ENCODE assay signal across 13 cellular contexts in the genomic region with DNA sequence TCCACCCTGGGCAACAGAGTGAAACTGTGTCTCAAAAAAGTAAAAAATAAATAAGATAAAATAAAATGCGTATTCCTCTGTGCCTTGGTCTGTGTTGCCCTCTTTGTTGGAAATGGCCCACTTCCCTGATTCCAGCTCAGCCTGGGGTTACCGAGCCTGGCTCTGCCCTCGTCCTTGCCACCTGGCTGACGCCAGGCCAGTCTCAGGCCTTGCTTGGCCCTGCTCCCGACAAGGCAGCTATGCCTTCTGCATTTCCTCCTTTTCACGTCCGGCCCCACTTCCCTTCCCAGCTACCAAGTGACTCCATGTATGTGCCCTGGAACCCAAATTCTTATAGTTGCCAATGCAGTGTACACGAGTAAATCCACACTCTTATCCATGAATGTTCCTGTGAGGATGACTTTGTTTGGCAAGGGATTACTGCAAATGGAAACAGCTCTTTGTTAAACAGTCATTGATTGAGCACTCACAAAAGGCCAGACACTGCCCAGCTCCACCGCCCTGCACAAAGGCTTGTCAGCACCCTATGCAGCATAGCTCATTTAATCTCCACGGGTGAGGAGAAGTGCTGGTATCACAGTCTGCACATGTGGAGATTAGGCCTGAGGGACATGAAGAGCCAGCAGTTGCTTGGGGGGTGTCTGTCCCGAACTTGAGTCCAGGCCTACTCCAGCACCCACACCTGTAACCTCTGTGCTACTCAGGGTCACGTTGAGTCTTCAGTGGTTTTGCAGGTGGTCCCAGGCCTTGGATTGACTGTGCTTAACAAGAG. TPM values are rescaled to one million over a fixed set of nuclear protein-coding genes. Genes with fewer than 3 reads are reported as not detected.
A peak's percentile ranks its signal among the peaks of the same experiment; 100 is the strongest.
DNase-seq lines count a peak whose midpoint lies in the region; ATAC-seq and TF ChIP-seq lines count a peak whose summit lies in the region.
"Had no signal": no experiment of that assay in that cellular context is flagged by ENCODE, and none has a peak within 500 bp of the region (broad histone marks: within the 10 kb centered on the region; RNA-seq: fewer than 3 reads in every experiment).

No MANE protein-coding gene starts in this region.

- no peaks in the 10 kb centered on the region for H3K36me3 ChIP-seq in BLaER1 treated with 17β-estradiol and CSF1 and Interleukin-3, amounts not matched to agents 10 nM and 100 nM
- H3K36me3 ChIP-seq: ascending aorta, gastrocnemius medialis had no signal

- H3K4me2 ChIP-seq in BLaER1 treated with 17β-estradiol and CSF1 and Interleukin-3, amounts not matched to agents 10 nM and 100 nM, result peak overlapping the region; percentile 75 to 97 (median 87)

- peak; percentile 35 to 45 for ATAC-seq in left cardiac atrium
- ATAC-seq in GM21723 (IDR thresholded peaks at IDR 0.05; ENCODE audit: unreplicated experiment), result no peak
- no peak for ATAC-seq in HG02973 (IDR thresholded peaks at IDR 0.05; ENCODE audit: unreplicated experiment)

- H3K4me1 Mint-ChIP-seq in osteocyte (ENCODE audit: unreplicated experiment), result peaks cover 39% of the 10 kb centered on the region

- H3K36me3 Mint-ChIP-seq in osteocyte (ENCODE audit: unreplicated experiment), result no peaks in the 10 kb centered on the region
- H3K36me3 Mint-ChIP-seq: IgD-negative memory B cell had no signal

- DNase-seq in NCI-H774 (lab: John Stamatoyannopoulos, UW) (peak; percentile 48), left cardiac atrium (no peak), osteocyte (ENCODE audit: extremely low spot score, unreplicated experiment) (no peak), GM10248 (ENCODE audit: extremely low spot score) (no peak), HuH-7.5 (ENCODE audit: low spot score) (no peak)
- DNase-seq: gastrocnemius medialis had no signal

- H3K27ac Mint-ChIP-seq in osteocyte (ENCODE audit: unreplicated experiment), result peak overlapping the region; percentile 84

- no peaks in the 10 kb centered on the region for H3K27me3 ChIP-seq in BLaER1 treated with 17β-estradiol and CSF1 and Interleukin-3, amounts not matched to agents 10 nM and 100 nM
- H3K27me3 ChIP-seq: ascending aorta, gastrocnemius medialis had no signal

- H3K4me3 ChIP-seq in BLaER1 treated with 17β-estradiol and CSF1 and Interleukin-3, amounts not matched to agents 10 nM and 100 nM, result no peak overlapping the region; a peak in 1 of 20 replicates

- H3K9ac ChIP-seq in BLaER1 treated with 17β-estradiol and CSF1 and Interleukin-3, amounts not matched to agents 10 nM and 100 nM, result 0 out of 22 replicates have a peak overlapping the region, but pooled peaks of 2 of the 11 experiments have one; percentile 48 to 54

- intact Hi-C loops in left cardiac atrium (cut with DNase I), result no loop called here

- no peak overlapping the region for H3K4me3 Mint-ChIP-seq in osteocyte (ENCODE audit: unreplicated experiment)

- no peaks in the 10 kb centered on the region for H3K9me3 Mint-ChIP-seq in osteocyte (ENCODE audit: unreplicated experiment)
- H3K9me3 Mint-ChIP-seq: IgD-negative memory B cell had no signal

- H3K27ac ChIP-seq in BLaER1 treated with 17β-estradiol and CSF1 and Interleukin-3, amounts not matched to agents 10 nM and 100 nM, result peak overlapping the region in 1 of 11 experiments; percentile 60; a peak in 1 of 22 replicates

- peaks cover 15 to 24% (median 19%) of the 10 kb centered on the region in 10 experiments for H3K4me1 ChIP-seq in BLaER1 treated with 17β-estradiol and CSF1 and Interleukin-3, amounts not matched to agents 10 nM and 100 nM

- no peaks in the 10 kb centered on the region for H3K9me3 ChIP-seq in BLaER1 treated with 17β-estradiol and CSF1 and Interleukin-3, amounts not matched to agents 10 nM and 100 nM (replicated peaks in 1 of 11)
- H3K9me3 ChIP-seq: ascending aorta, gastrocnemius medialis had no signal

- no peaks in the 10 kb centered on the region for H4K20me1 ChIP-seq in BLaER1 treated with 17β-estradiol and CSF1 and Interleukin-3, amounts not matched to agents 10 nM and 100 nM

- POLR2A ChIA-PET in GM10248 (lab: Yijun Ruan, JAX), result no interaction called here

- CTCF ChIA-PET in GM10248 (lab: Yijun Ruan, JAX), result interaction anchor here (0.8 to 1.3 kb wide), 4 partner anchors 9 to 73 kb away, joined by 3 to 5 read pairs (median 3); no protein-coding TSS in a partner anchor

- H3K27me3 Mint-ChIP-seq in osteocyte (ENCODE audit: unreplicated experiment), result no peaks in the 10 kb centered on the region
- H3K27me3 Mint-ChIP-seq: activated CD4-positive, alpha-beta T cell treated with anti-CD3 and anti-CD28 coated beads for 36 hours had no signal

- TF ChIP-seq CTCF in osteocyte (IDR thresholded peaks at IDR 0.05), result no peak
- no peak for TF ChIP-seq CTCF in GM10248 (IDR thresholded peaks at IDR 0.05; ENCODE audit: control extremely low read depth, extremely low read depth, low read depth, missing control alignments)

RNA-seq across cellular contexts. Expression of a gene that starts 25.1 kb away (rescaled TPM):
- total RNA-seq in left cardiac atrium, result 1 to 10 TPM; 3.0 to 6.9 TPM
- 2.0 and 3.3 TPM in 2 replicates for total RNA-seq in osteocyte
- total RNA-seq: activated CD4-positive, alpha-beta T cell treated with anti-CD3 and anti-CD28 coated beads for 36 hours; ascending aorta; pulmonary artery endothelial cell had no signal

Comparison
In these comparisons a context has a peak if more than half of its experiments do, and no peak if none do; other contexts are left out.
1. ATAC-seq: peak in left cardiac atrium (2 of 2); none in GM21723 (single experiment) and HG02973 (single experiment).